Comparison of ENCODE assay signal across 24 cellular contexts in the genomic region with DNA sequence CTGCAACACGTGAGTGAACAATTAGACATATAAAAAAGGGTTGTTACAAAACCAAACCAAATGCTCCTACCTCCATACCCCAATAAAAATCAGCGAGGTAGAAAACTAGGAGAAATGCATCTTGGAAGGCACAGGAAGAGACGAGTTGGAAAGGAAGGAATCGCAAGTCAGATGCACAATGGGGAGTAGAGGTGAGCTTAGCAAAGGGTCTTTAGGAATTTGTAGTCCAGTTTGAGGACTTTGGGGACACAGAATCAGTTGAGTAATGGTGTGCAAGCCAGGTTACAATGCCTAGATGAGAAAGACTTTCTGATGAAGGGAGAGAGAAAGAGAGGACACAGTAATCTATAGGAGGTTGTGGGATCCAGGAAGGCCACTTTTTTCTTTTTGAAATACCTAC. TPM values are rescaled to one million over a fixed set of nuclear protein-coding genes. Genes with fewer than 3 reads are reported as not detected.
DNase-seq lines count a peak whose midpoint lies in the region; ATAC-seq, FAIRE-seq and TF ChIP-seq lines count a peak whose summit lies in the region.
"Had no signal": no experiment of that assay in that cellular context is flagged by ENCODE, and none has a peak within 500 bp of the region (broad histone marks: within the 10 kb centered on the region; RNA-seq: fewer than 3 reads in every experiment).

No MANE protein-coding gene starts in this region.

- H3K36me3 Mint-ChIP-seq in naive thymus-derived CD8-positive, alpha-beta T cell = peaks cover 15 to 35% (median 25%) of the 10 kb centered on the region in 3 donors
- peaks cover 62 to 63% of the 10 kb centered on the region in 2 donors for H3K36me3 Mint-ChIP-seq in CD4-positive, alpha-beta memory T cell

- no peak overlapping the region for H3K4me3 Mint-ChIP-seq in naive thymus-derived CD8-positive, alpha-beta T cell
- H3K4me3 Mint-ChIP-seq in CD4-positive, alpha-beta memory T cell = no peak overlapping the region
- H3K4me3 Mint-ChIP-seq: CD14-positive monocyte; CD4-positive, alpha-beta T cell had no signal

- no peak overlapping the region for H3K27ac ChIP-seq in Panc1 (ENCODE audit: low read length)
- H3K27ac ChIP-seq in K562 (ENCODE audit: extremely low read depth, low read depth, low read length) = no peak overlapping the region
- H3K27ac ChIP-seq in iPS-20b (ENCODE audit: low read length) = no peak overlapping the region
- H3K27ac ChIP-seq in CD4-positive, alpha-beta memory T cell (ENCODE audit: low read depth, low read length) = no peak overlapping the region
- H3K27ac ChIP-seq: A549; BLaER1 treated with 17β-estradiol and CSF1 and Interleukin-3, amounts not matched to agents 10 nM and 100 nM had no signal

- no peaks in the 10 kb centered on the region for H3K27me3 ChIP-seq in Panc1 (ENCODE audit: control insufficient read depth, insufficient read depth, low read length)
- H3K27me3 ChIP-seq in K562 (ENCODE audit: control insufficient read depth in 2 of 2, insufficient read depth in 2 of 2, low read length in 2 of 2) = no peaks in the 10 kb centered on the region
- H3K27me3 ChIP-seq in iPS-20b (ENCODE audit: insufficient read depth, low read length) = no peaks in the 10 kb centered on the region
- no peaks in the 10 kb centered on the region for H3K27me3 ChIP-seq in CD4-positive, alpha-beta memory T cell (ENCODE audit: insufficient read depth, low read length)
- H3K27me3 ChIP-seq: BE2C; BLaER1 treated with 17β-estradiol and CSF1 and Interleukin-3, amounts not matched to agents 10 nM and 100 nM had no signal

- H3K4me1 ChIP-seq in Panc1 (ENCODE audit: control insufficient read depth, insufficient read depth, low read length) (no peaks in the 10 kb centered on the region), K562 (replicated peaks in 1 of 2; ENCODE audit: control insufficient read depth in 2 of 2, insufficient read depth in 2 of 2, low read length in 2 of 2) (no peaks in the 10 kb centered on the region), iPS-20b (ENCODE audit: insufficient read depth, low read length) (no peaks in the 10 kb centered on the region; the same call in 1 of the 2 replicates)
- no peaks in the 10 kb centered on the region for H3K4me1 ChIP-seq in CD4-positive, alpha-beta memory T cell (ENCODE audit: insufficient read depth, low read length)
- H3K4me1 ChIP-seq: BE2C; BLaER1 treated with 17β-estradiol and CSF1 and Interleukin-3, amounts not matched to agents 10 nM and 100 nM had no signal

- intact Hi-C loops in Panc1 (cut with micrococcal nuclease; ENCODE audit: unreplicated experiment) = no loop called here
- intact Hi-C loops in K562 (cut with micrococcal nuclease) = no loop called here
- intact Hi-C loops in CD4-positive, alpha-beta memory T cell (cut with micrococcal nuclease) = no loop called here

- no peak overlapping the region for H3K4me2 ChIP-seq in K562 (ENCODE audit: insufficient read depth, low read length)
- H3K4me2 ChIP-seq: A549; BLaER1 treated with 17β-estradiol and CSF1 and Interleukin-3, amounts not matched to agents 10 nM and 100 nM had no signal

- no peaks in the 10 kb centered on the region for H3K79me2 ChIP-seq in K562 (ENCODE audit: control insufficient read depth, insufficient read depth, low read length)

- no peak for TF ChIP-seq EP300 in K562 (IDR thresholded peaks at IDR 0.05; ENCODE audit: low read length)

- in situ Hi-C loops in Panc1 (cut with HindIII; ENCODE audit: low pct_unique_long_range_greater_than_20kb, low sequenced_read_pairs) = no loop called here
- in situ Hi-C loops in K562 (cut with MboI) = no loop called here

- DNase-seq in GM12891 (ENCODE audit: insufficient read length, low spot score) (no peak), Panc1 (ENCODE audit: low read depth, low spot score) (no peak), K562 (ENCODE audit: extremely low read depth in 1 of 4, low spot score in 3 of 4) (no peak), GM19239 (ENCODE audit: insufficient read length, low spot score) (no peak)
- DNase-seq in naive thymus-derived CD8-positive, alpha-beta T cell = no peak
- DNase-seq in CD4-positive, alpha-beta memory T cell = no peak
- DNase-seq: 8988T; ACHN; AML-193; BE2C; Calu3; CD4-positive, alpha-beta T cell; COR-L47; DMS53; DMS79 treated with DMSO at 0.1 percent for 48 hours; GF-D8; GOT3; H7; HCEC 1CT had no signal

- H2AFZ ChIP-seq in K562 (ENCODE audit: low read depth, low read length) = no peak overlapping the region

- POLR2A ChIA-PET in Panc1 (lab: Charles Lee) = no interaction called here
- POLR2A ChIA-PET in K562 (lab: Yijun Ruan, JAX) = interaction anchor here (1.4 kb wide), 1 partner anchor 9 kb away, joined by 3 read pairs; no protein-coding TSS in a partner anchor
- POLR2A ChIA-PET in naive thymus-derived CD8-positive, alpha-beta T cell (lab: Charles Lee) = no interaction called here
- POLR2A ChIA-PET in CD4-positive, alpha-beta memory T cell (lab: Charles Lee; ENCODE audit: partially characterized antibody) = no interaction called here

- CTCF ChIA-PET in Panc1 (lab: Charles Lee) (no interaction called here), K562 (lab: Yijun Ruan, JAX; ENCODE audit: low intra/inter-chr PET ratio) (no interaction called here)
- CTCF ChIA-PET in CD4-positive, alpha-beta memory T cell (lab: Charles Lee; ENCODE audit: partially characterized antibody) = interaction anchor here (1.4 kb wide), 1 partner anchor 260 kb away, joined by 4 read pairs; no protein-coding TSS in a partner anchor

- TF ChIP-seq POLR2A in GM12891 (IDR thresholded peaks at IDR 0.05; ENCODE audit: low read depth, low read length) (no peak), K562 (conservative IDR thresholded peaks at IDR 0.05) (no peak; the same call in 1 of the 2 replicates)

- peaks cover 18 to 31% (median 24%) of the 10 kb centered on the region in 4 donors for H3K4me1 Mint-ChIP-seq in naive thymus-derived CD8-positive, alpha-beta T cell
- peaks cover 2 to 13% (median 10%) of the 10 kb centered on the region in 4 donors for H3K4me1 Mint-ChIP-seq in CD4-positive, alpha-beta memory T cell
- H3K4me1 Mint-ChIP-seq: CD14-positive monocyte had no signal

- no peaks in the 10 kb centered on the region for H3K27me3 Mint-ChIP-seq in naive thymus-derived CD8-positive, alpha-beta T cell
- H3K27me3 Mint-ChIP-seq in CD4-positive, alpha-beta memory T cell = no peaks in the 10 kb centered on the region
- H3K27me3 Mint-ChIP-seq: CD4-positive, alpha-beta T cell had no signal

- BruUV-seq in Panc1 (replicated peaks; lab: Mats Ljungman, UMichigan) (TSS peak; percentile 7), K562 (replicated peaks; lab: Mats Ljungman, UMichigan) (no TSS peak)

- ATAC-seq in Panc1 (no peak), K562 (no peak), GM21529 (IDR thresholded peaks at IDR 0.05; ENCODE audit: unreplicated experiment) (no peak)
- ATAC-seq in naive thymus-derived CD8-positive, alpha-beta T cell = no peak
- ATAC-seq: A549 had no signal

- 0 out of 2 replicates have a peak, but pooled peaks cover 3% of the 10 kb centered on the region for H4K20me1 ChIP-seq in K562 (replicated peaks; ENCODE audit: control insufficient read depth, insufficient read depth, low read length)

- no peaks in the 10 kb centered on the region for H3K9me3 ChIP-seq in Panc1 (ENCODE audit: control insufficient read depth, insufficient read depth, low read depth, low read length)
- no peaks in the 10 kb centered on the region for H3K9me3 ChIP-seq in K562 (replicated peaks; ENCODE audit: control insufficient read depth, insufficient read depth, low read depth, low read length)
- no peaks in the 10 kb centered on the region for H3K9me3 ChIP-seq in iPS-20b (ENCODE audit: insufficient read depth, low read depth, low read length)
- no peaks in the 10 kb centered on the region for H3K9me3 ChIP-seq in CD4-positive, alpha-beta memory T cell (ENCODE audit: control insufficient read depth in 1 of 2, low read length in 2 of 2)
- H3K9me3 ChIP-seq: A549; BE2C; BLaER1 treated with 17β-estradiol and CSF1 and Interleukin-3, amounts not matched to agents 10 nM and 100 nM had no signal

- H3K9me1 ChIP-seq in K562 (ENCODE audit: control insufficient read depth, insufficient read depth, low read length) = no peaks in the 10 kb centered on the region

- WGBS in K562 (ENCODE audit: insufficient coverage, low coverage, missing lambda C conversion rate) = 91% methylated on average over 4 of the region's 4 CpGs

- no peaks in the 10 kb centered on the region for H3K9me3 Mint-ChIP-seq in naive thymus-derived CD8-positive, alpha-beta T cell
- H3K9me3 Mint-ChIP-seq in CD4-positive, alpha-beta memory T cell = no peaks in the 10 kb centered on the region
- H3K9me3 Mint-ChIP-seq: CD14-positive monocyte; CD4-positive, alpha-beta T cell had no signal

- H3K9ac ChIP-seq in K562 (ENCODE audit: insufficient read depth in 1 of 2, low read depth in 2 of 2, low read length in 2 of 2) (no peak overlapping the region), iPS-20b (ENCODE audit: low read depth, low read length) (0 out of 2 replicates have a peak overlapping the region, but pooled peaks have one; percentile 7)
- H3K9ac ChIP-seq: BLaER1 treated with 17β-estradiol and CSF1 and Interleukin-3, amounts not matched to agents 10 nM and 100 nM had no signal

- no peak for TF ChIP-seq RAD21 in K562 (CRISPR knock-in tag; conservative IDR thresholded peaks at IDR 0.05 in 1 of 2, IDR thresholded peaks at IDR 0.05 in 1 of 2)

- H3K27ac Mint-ChIP-seq in naive thymus-derived CD8-positive, alpha-beta T cell = no peak overlapping the region
- no peak overlapping the region for H3K27ac Mint-ChIP-seq in CD4-positive, alpha-beta memory T cell
- H3K27ac Mint-ChIP-seq: CD14-positive monocyte; CD4-positive, alpha-beta T cell had no signal

- no peak overlapping the region for H3K4me3 ChIP-seq in Panc1 (ENCODE audit: low read depth in 2 of 2, low read length in 2 of 2)
- no peak overlapping the region for H3K4me3 ChIP-seq in K562
- no peak overlapping the region for H3K4me3 ChIP-seq in iPS-20b (ENCODE audit: low read length)
- no peak overlapping the region for H3K4me3 ChIP-seq in CD4-positive, alpha-beta memory T cell (ENCODE audit: low read length in 2 of 2)
- H3K4me3 ChIP-seq: A549; BLaER1 treated with 17β-estradiol and CSF1 and Interleukin-3, amounts not matched to agents 10 nM and 100 nM had no signal

- H3K36me3 ChIP-seq in Panc1 (ENCODE audit: control insufficient read depth, insufficient read depth, low read length) (peaks cover 78% of the 10 kb centered on the region), K562 (ENCODE audit: control insufficient read depth, insufficient read depth, low read length) (peaks cover 96% of the 10 kb centered on the region), iPS-20b (ENCODE audit: insufficient read depth, low read depth, low read length) (peaks cover 100% of the 10 kb centered on the region)
- peaks cover 54% of the 10 kb centered on the region for H3K36me3 ChIP-seq in CD4-positive, alpha-beta memory T cell (ENCODE audit: insufficient read depth, low read length)

- FAIRE-seq in GM12891 (lab: Jason Lieb, UNC) (peak; percentile 80), K562 (lab: Jason Lieb, UNC) (no peak), GM19239 (lab: Jason Lieb, UNC) (no peak)
- FAIRE-seq: A549 had no signal

- TF ChIP-seq CTCF in Panc1 (IDR thresholded peaks at IDR 0.05) (no peak), K562 (IDR thresholded peaks at IDR 0.05 in 2 of 3, conservative IDR thresholded peaks at IDR 0.05 in 1 of 3; ENCODE audit: insufficient read depth in 2 of 3, low read depth in 1 of 3, low read length in 3 of 3) (no peak)

RNA-seq across cellular contexts. Expression of a gene that starts 35.7 kb away (rescaled TPM):
- 218 TPM for polyA plus RNA-seq in GM12891 (2012; ENCODE audit: low read depth, missing spikeins)
- 322 TPM for total RNA-seq in Panc1 (2021; ENCODE audit: unreplicated experiment)
- 173 TPM for polyA plus RNA-seq in Panc1 (2012; ENCODE audit: insufficient read length)
- 167 and 262 TPM in 2 replicates for total RNA-seq in K562 (2011; cell fraction: chromatin; rRNA removed; ENCODE audit: low replicate concordance)
- 85.9 and 98.2 TPM in 2 replicates for total RNA-seq in K562 (2011; cell fraction: nucleolus; rRNA removed)
- total RNA-seq in K562 (2011; cell fraction: nucleoplasm; rRNA removed) = 119 and 135 TPM in 2 replicates
- 189 and 191 TPM in 2 replicates for total RNA-seq in K562 (2014; rRNA removed)
- total RNA-seq in K562 (2014; rRNA removed; fragmentation: Illumina TruSeq; extraction: Trizol) = 334 and 394 TPM in 2 replicates
- 274 and 297 TPM in 2 replicates for total RNA-seq in K562 (2015; rRNA removed; fragmentation: Illumina TruSeq; extraction: Trizol)
- total RNA-seq in K562 (2021) = 283 and 290 TPM in 2 replicates
- polyA plus RNA-seq in K562 (2011; rRNA removed) = 398 and 551 TPM in 2 replicates
- polyA plus RNA-seq in K562 (2011; cell fraction: cytosol; rRNA removed) = 137 and 145 TPM in 2 replicates
- polyA plus RNA-seq in K562 (2011; cell fraction: nucleus; rRNA removed) = 83.1 and 119 TPM in 2 replicates
- 172 and 249 TPM in 2 replicates for polyA plus RNA-seq in K562 (2012)
- 252 and 289 TPM in 2 replicates for polyA plus RNA-seq in K562 (2014; fragmentation: Illumina TruSeq; extraction: Trizol)
- polyA plus RNA-seq in K562 (2014; fragmentation: Nextera tagmentation; extraction: Ambion mirVana) = 100 to 1,000 TPM; 325 to 369 TPM
- 156 and 168 TPM in 2 replicates for polyA plus RNA-seq in K562 (2014; rRNA removed)
- polyA minus RNA-seq in K562 (2011; rRNA and poly(A)+ RNA removed) = 747 and 768 TPM in 2 replicates
- 144 and 225 TPM in 2 replicates for polyA minus RNA-seq in K562 (2011; cell fraction: cytosol; rRNA and poly(A)+ RNA removed)
- 99.9 and 166 TPM in 2 replicates for polyA minus RNA-seq in K562 (2011; cell fraction: nucleus; rRNA and poly(A)+ RNA removed)
- 100 to 1,000 TPM; 231 to 245 TPM for total RNA-seq in naive thymus-derived CD8-positive, alpha-beta T cell
- 100 to 1,000 TPM; 311 to 364 (median 348) TPM for polyA plus RNA-seq in naive thymus-derived CD8-positive, alpha-beta T cell
- 100 to 1,000 TPM; 235 to 240 TPM for total RNA-seq in CD4-positive, alpha-beta memory T cell
- polyA plus RNA-seq in CD4-positive, alpha-beta memory T cell = 100 to 1,000 TPM; 305 to 348 TPM
